Comparison of ENCODE assay signal across 9 cellular contexts in the genomic region with DNA sequence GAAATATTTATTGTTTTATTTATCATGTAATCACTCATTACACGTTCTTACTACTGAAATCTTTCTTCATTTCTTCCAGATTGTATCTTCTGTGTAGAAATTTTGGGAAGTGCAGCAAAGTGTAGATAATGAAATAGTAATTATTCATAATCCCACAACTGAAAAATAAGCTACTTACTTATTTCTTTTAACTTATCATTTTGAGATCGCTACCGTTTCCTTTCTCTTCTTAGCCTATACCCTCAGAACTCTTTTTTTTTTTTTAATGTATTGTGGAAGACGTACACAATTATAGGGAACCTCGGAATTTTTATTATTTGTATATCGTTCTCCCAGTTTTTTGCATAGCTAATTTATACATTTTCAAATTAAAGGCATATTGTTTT. TPM values are rescaled to one million over a fixed set of nuclear protein-coding genes. Genes with fewer than 3 reads are reported as not detected.
DNase-seq lines count a peak whose midpoint lies in the region; ATAC-seq and TF ChIP-seq lines count a peak whose summit lies in the region.
"Had no signal": no experiment of that assay in that cellular context is flagged by ENCODE, and none has a peak within 500 bp of the region (broad histone marks: within the 10 kb centered on the region; RNA-seq: fewer than 3 reads in every experiment).

No MANE protein-coding gene starts in this region.

- intact Hi-C loops in MCF 10A (cut with micrococcal nuclease), result no loop called here

- no peak for TF ChIP-seq CTCF in MCF 10A (IDR thresholded peaks at IDR 0.05; ENCODE audit: unreplicated experiment)
- no peak for TF ChIP-seq CTCF in liver (IDR thresholded peaks at IDR 0.05; ENCODE audit: low read depth, low read length, missing input control)

- H3K36me3 ChIP-seq in HUES6 (ENCODE audit: control insufficient read depth, insufficient read depth, low read length), result peaks cover 6% of the 10 kb centered on the region
- H3K36me3 ChIP-seq in liver (ENCODE audit: control insufficient read depth in 4 of 4, insufficient read depth in 3 of 4, low read depth in 1 of 4, low read length in 3 of 4), result peaks cover 0 to 10% (median 3%) of the 10 kb centered on the region in 4 donors
- H3K36me3 ChIP-seq in thymus (ENCODE audit: control insufficient read depth, insufficient read depth), result no peaks in the 10 kb centered on the region

- no peak for TF ChIP-seq RAD21 in liver (IDR thresholded peaks at IDR 0.05)

- TSS peak; percentile 96 for BruUV-seq in MCF 10A (replicated peaks; lab: Mats Ljungman, UMichigan)

- CTCF ChIA-PET in MCF 10A (lab: Yijun Ruan, JAX), result interaction anchor here (0.6 to 2.4 kb wide), 10 partner anchors 10 to 564 kb away, joined by 3 to 10 read pairs (median 4); no protein-coding TSS in a partner anchor

- H3K27ac ChIP-seq in HUES6 (ENCODE audit: low read depth, low read length) (no peak overlapping the region), liver (ENCODE audit: low read depth in 1 of 2, low read length in 2 of 2) (peak overlapping the region; percentile 51 to 86), thymus (ENCODE audit: low read depth) (no peak overlapping the region)

- H3K4me1 ChIP-seq in HUES6 (ENCODE audit: control insufficient read depth, insufficient read depth, low read length), result peaks cover 4% of the 10 kb centered on the region; the same call in 1 of the 2 replicates
- peaks cover 4 to 47% (median 12%) of the 10 kb centered on the region in 4 donors for H3K4me1 ChIP-seq in liver (ENCODE audit: control insufficient read depth in 4 of 4, insufficient read depth in 4 of 4, low read length in 3 of 4)
- H3K4me1 ChIP-seq in thymus (ENCODE audit: control insufficient read depth, insufficient read depth, low read length), result peaks cover 2% of the 10 kb centered on the region

- peaks cover 11% of the 10 kb centered on the region for H3K27me3 ChIP-seq in HUES6 (ENCODE audit: control insufficient read depth, insufficient read depth, low read length)
- no peaks in the 10 kb centered on the region for H3K27me3 ChIP-seq in liver (ENCODE audit: control insufficient read depth in 4 of 4, insufficient read depth in 4 of 4, low read length in 3 of 4)
- peaks cover 4% of the 10 kb centered on the region for H3K27me3 ChIP-seq in thymus (ENCODE audit: control insufficient read depth, insufficient read depth)

- POLR2A ChIA-PET in MCF 10A (lab: Yijun Ruan, JAX), result interaction anchor here (0.6 to 4.0 kb wide), 45 partner anchors 8 to 1734 kb away, joined by 3 to 53 read pairs (median 5); a partner anchor contains a TSS

- no peaks in the 10 kb centered on the region for H3K9me3 Mint-ChIP-seq in MCF 10A (ENCODE audit: unreplicated experiment)
- no peaks in the 10 kb centered on the region for H3K9me3 Mint-ChIP-seq in activated naive CD8-positive, alpha-beta T cell treated with anti-CD3 and anti-CD28 coated beads, Interleukin-2, amount 50 U/mL, for 24 hours

- peaks cover 16% of the 10 kb centered on the region for H3K4me1 Mint-ChIP-seq in MCF 10A (ENCODE audit: insufficient read depth, unreplicated experiment)
- peaks cover 24% of the 10 kb centered on the region for H3K4me1 Mint-ChIP-seq in activated naive CD8-positive, alpha-beta T cell treated with anti-CD3 and anti-CD28 coated beads, Interleukin-2, amount 50 U/mL, for 24 hours

- H3K4me3 ChIP-seq in HUES6 (ENCODE audit: low read depth, low read length) (peak overlapping the region; percentile 89), liver (ENCODE audit: low read depth in 1 of 3, low read length in 3 of 3) (peak overlapping the region; percentile 19 to 59 (median 50)), thymus (ENCODE audit: low read length) (peak overlapping the region; percentile 57)

- no peak overlapping the region for H3K4me3 Mint-ChIP-seq in MCF 10A (ENCODE audit: unreplicated experiment)
- no peak overlapping the region for H3K4me3 Mint-ChIP-seq in activated naive CD8-positive, alpha-beta T cell treated with anti-CD3 and anti-CD28 coated beads, Interleukin-2, amount 50 U/mL, for 24 hours

- H3K9me3 ChIP-seq in HUES6 (ENCODE audit: control insufficient read depth, insufficient read depth, low read depth, low read length) (no peaks in the 10 kb centered on the region), liver (ENCODE audit: control insufficient read depth in 4 of 4, low read length in 3 of 4) (no peaks in the 10 kb centered on the region), thymus (ENCODE audit: control insufficient read depth) (no peaks in the 10 kb centered on the region)

- 8% methylated on average over 6 of the region's 6 CpGs for WGBS in liver
- 9% methylated on average over 6 of the region's 6 CpGs for WGBS in thymus

- H3K9ac ChIP-seq in HUES6 (ENCODE audit: low read length) (no peak overlapping the region), liver (ENCODE audit: low read depth in 1 of 2, low read length in 2 of 2) (peak overlapping the region; percentile 7 to 94)

- no peak overlapping the region for H3K27ac Mint-ChIP-seq in MCF 10A (ENCODE audit: low read depth, unreplicated experiment)
- H3K27ac Mint-ChIP-seq in activated naive CD8-positive, alpha-beta T cell treated with anti-CD3 and anti-CD28 coated beads, Interleukin-2, amount 50 U/mL, for 24 hours, result no peak overlapping the region

- no peak for DNase-seq in MCF 10A (ENCODE audit: unreplicated experiment)
- no peak for DNase-seq in activated CD8-positive, alpha-beta memory T cell treated with anti-CD3 and anti-CD28 coated beads for 24 hours
- no peak for DNase-seq in activated naive CD8-positive, alpha-beta T cell treated with anti-CD3 and anti-CD28 coated beads, Interleukin-2, amount 50 U/mL, for 24 hours

- peaks cover 13% of the 10 kb centered on the region for H3K27me3 Mint-ChIP-seq in MCF 10A (ENCODE audit: insufficient read depth, unreplicated experiment)
- peaks cover 28% of the 10 kb centered on the region for H3K27me3 Mint-ChIP-seq in activated naive CD8-positive, alpha-beta T cell treated with anti-CD3 and anti-CD28 coated beads, Interleukin-2, amount 50 U/mL, for 24 hours

- H3K36me3 Mint-ChIP-seq in MCF 10A (ENCODE audit: insufficient read depth, unreplicated experiment), result peaks cover 15% of the 10 kb centered on the region
- peaks cover 13% of the 10 kb centered on the region for H3K36me3 Mint-ChIP-seq in activated naive CD8-positive, alpha-beta T cell treated with anti-CD3 and anti-CD28 coated beads, Interleukin-2, amount 50 U/mL, for 24 hours (ENCODE audit: low read depth)

- no peak for ATAC-seq in activated naive CD8-positive, alpha-beta T cell treated with anti-CD3 and anti-CD28 coated beads, Interleukin-2, amount 50 U/mL, for 24 hours
- ATAC-seq in HG02610 (IDR thresholded peaks at IDR 0.05; ENCODE audit: unreplicated experiment), result no peak
- ATAC-seq in GM19023 (IDR thresholded peaks at IDR 0.05; ENCODE audit: unreplicated experiment), result no peak

TF ChIP-seq in liver, 16 proteins besides CTCF, POLR2A, EP300 and RAD21:
- TF ChIP-seq, protein P1, sequence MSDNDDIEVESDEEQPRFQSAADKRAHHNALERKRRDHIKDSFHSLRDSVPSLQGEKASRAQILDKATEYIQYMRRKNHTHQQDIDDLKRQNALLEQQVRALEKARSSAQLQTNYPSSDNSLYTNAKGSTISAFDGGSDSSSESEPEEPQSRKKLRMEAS (IDR thresholded peaks at IDR 0.05), result no peak
- TF ChIP-seq, protein P2, sequence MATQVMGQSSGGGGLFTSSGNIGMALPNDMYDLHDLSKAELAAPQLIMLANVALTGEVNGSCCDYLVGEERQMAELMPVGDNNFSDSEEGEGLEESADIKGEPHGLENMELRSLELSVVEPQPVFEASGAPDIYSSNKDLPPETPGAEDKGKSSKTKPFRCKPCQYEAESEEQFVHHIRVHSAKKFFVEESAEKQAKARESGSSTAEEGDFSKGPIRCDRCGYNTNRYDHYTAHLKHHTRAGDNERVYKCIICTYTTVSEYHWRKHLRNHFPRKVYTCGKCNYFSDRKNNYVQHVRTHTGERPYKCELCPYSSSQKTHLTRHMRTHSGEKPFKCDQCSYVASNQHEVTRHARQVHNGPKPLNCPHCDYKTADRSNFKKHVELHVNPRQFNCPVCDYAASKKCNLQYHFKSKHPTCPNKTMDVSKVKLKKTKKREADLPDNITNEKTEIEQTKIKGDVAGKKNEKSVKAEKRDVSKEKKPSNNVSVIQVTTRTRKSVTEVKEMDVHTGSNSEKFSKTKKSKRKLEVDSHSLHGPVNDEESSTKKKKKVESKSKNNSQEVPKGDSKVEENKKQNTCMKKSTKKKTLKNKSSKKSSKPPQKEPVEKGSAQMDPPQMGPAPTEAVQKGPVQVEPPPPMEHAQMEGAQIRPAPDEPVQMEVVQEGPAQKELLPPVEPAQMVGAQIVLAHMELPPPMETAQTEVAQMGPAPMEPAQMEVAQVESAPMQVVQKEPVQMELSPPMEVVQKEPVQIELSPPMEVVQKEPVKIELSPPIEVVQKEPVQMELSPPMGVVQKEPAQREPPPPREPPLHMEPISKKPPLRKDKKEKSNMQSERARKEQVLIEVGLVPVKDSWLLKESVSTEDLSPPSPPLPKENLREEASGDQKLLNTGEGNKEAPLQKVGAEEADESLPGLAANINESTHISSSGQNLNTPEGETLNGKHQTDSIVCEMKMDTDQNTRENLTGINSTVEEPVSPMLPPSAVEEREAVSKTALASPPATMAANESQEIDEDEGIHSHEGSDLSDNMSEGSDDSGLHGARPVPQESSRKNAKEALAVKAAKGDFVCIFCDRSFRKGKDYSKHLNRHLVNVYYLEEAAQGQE (IDR thresholded peaks at IDR 0.05), result no peak
- TF ChIP-seq SP1 (IDR thresholded peaks at IDR 0.05), result no peak
- no peak for TF ChIP-seq TAF1 (conservative IDR thresholded peaks at IDR 0.05)
- TF ChIP-seq YY1 (IDR thresholded peaks at IDR 0.05), result no peak
- no peak for TF ChIP-seq FOXA1 (IDR thresholded peaks at IDR 0.05)

RNA-seq across cellular contexts. Expression of a gene that starts 0.5 kb away (rescaled TPM):
- total RNA-seq in MCF 10A (2022) (136 and 215 TPM in 2 replicates), liver (100 to 1,000 TPM in 1 of 2 donors, 10 to 100 TPM in 1; 68.3 to 140 TPM)
- polyA plus RNA-seq in liver (100 to 1,000 TPM in 1 of 2 donors, 10 to 100 TPM in 1; 99.6 to 145 TPM), thymus (31.4 TPM)

RNA-seq across cellular contexts. Expression of a gene that starts 12.1 kb away (rescaled TPM):
- 1.2 and 1.8 TPM in 2 replicates for total RNA-seq in MCF 10A (2022)
- total RNA-seq in liver, result 10 to 100 TPM; 10.2 to 24.7 TPM
- polyA plus RNA-seq in liver, result 10 to 100 TPM; 14.5 to 37.3 TPM
- 3.0 TPM for polyA plus RNA-seq in thymus
- total RNA-seq: lung microvascular endothelial cell had no signal

Comparison
In these comparisons a context has a peak if more than half of its experiments do, and no peak if none do; other contexts are left out.
1. H3K27ac ChIP-seq: peak in liver (2 of 2); none in HUES6 (single experiment) and thymus (single experiment).
2. Peak in every context shown above with its lines, with median percentiles within 50 percentile points of each other: H3K4me3 ChIP-seq.